ENCODE assay signal across 8 cellular contexts in the genomic region with DNA sequence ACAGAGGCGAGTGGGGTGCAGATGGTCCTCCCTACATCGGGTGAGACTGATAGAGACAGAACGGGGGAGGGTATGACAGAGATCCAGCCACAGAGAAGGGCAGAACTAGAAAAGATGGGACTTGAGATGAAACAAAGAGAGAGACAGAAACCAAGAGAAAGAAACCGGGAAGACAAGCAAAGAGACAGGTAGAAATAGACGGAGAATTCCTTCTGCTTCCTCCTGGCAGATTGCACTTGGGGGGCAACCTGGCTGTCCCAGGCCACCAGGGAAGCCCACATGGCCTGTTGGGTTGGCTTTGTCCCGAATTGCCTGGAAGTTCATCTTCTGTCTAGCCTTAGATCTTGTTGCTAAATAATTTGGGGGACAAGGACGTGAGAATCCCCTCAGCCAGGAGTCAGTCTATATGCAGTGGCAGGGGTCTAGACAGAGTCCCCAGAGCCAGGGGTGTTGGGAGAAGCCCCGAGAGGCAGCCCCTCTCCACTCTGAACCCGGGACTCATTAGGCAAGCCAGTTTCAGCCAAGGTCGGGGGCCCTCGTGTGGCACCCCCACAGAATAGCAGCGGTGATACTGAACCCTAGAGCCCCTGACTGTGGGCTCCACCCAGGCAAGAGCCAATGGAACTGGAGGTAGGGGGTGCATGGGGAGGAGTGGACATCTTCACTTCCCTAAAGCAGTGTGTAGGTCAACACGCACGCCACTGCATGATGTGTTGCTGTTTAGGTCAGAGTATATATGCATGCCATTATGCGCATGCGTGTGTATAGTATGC. TPM values are rescaled to one million over a fixed set of nuclear protein-coding genes. Genes with fewer than 3 reads are reported as not detected.
A peak's percentile ranks its signal among the peaks of the same experiment; 100 is the strongest.
DNase-seq lines count a peak whose midpoint lies in the region; ATAC-seq, FAIRE-seq and TF ChIP-seq lines count a peak whose summit lies in the region.

No MANE protein-coding gene starts in this region.

- no TSS peak for BruUV-seq in GM12878 (replicated peaks; lab: Mats Ljungman, UMichigan)

- ATAC-seq in GM19035 (IDR thresholded peaks at IDR 0.05; ENCODE audit: unreplicated experiment) (peak; percentile 43), HG03159 (IDR thresholded peaks at IDR 0.05; ENCODE audit: unreplicated experiment) (peak; percentile 44), GM12878 (peak; percentile 51), memory B cell (ENCODE audit: low read depth) (peak; percentile 34)
- peak; percentile 41 to 51 for ATAC-seq in stimulated activated naive B cell treated with anti-CD40 and anti-IgM and Interleukin-4, amounts not matched to agents 10 μg/mL and 1 μg/mL and 100 μg/mL, for 72 hours (replicated peaks)

- FAIRE-seq in GM12878 (lab: Jason Lieb, UNC): peak; percentile 94

- TF ChIP-seq RAD21 in GM12878 (IDR thresholded peaks at IDR 0.05; ENCODE audit: insufficient read depth, low read depth, low read length): peak; percentile 44

- H3K9me3 ChIP-seq in AG04450 (ENCODE audit: control insufficient read depth, insufficient read depth, low read length) (no peaks in the 10 kb centered on the region; the same call in 1 of the 2 replicates), GM12878 (replicated peaks; ENCODE audit: control insufficient read depth, insufficient read depth, low read length) (no peaks in the 10 kb centered on the region; the same call in 2 of the 3 replicates)

- POLR2A ChIA-PET in AG04450 (lab: Yijun Ruan, JAX): no interaction called here
- POLR2A ChIA-PET in GM12878 (lab: Charles Lee): interaction anchor here (1.7 kb wide), 1 partner anchor 11 kb away, joined by 5 read pairs; no protein-coding TSS in a partner anchor

- SMC1A ChIA-PET in GM12878 (lab: Charles Lee; ENCODE audit: uncharacterized antibody, unreplicated experiment): interaction anchor here (1.5 to 2.3 kb wide), 4 partner anchors 8 to 176 kb away, joined by 3 to 16 read pairs (median 12); partner anchors contain the start of gene SUPT4H1

- 2% methylated on average over 16 of the region's 16 CpGs for WGBS in GM12878 (ENCODE audit: insufficient coverage, insufficient replicate concordance, low lambda C conversion rate, missing lambda C conversion rate)

- TF ChIP-seq CTCF in AG04450 (IDR thresholded peaks at IDR 0.05; ENCODE audit: low read depth, low read length): peak; percentile 31; the same call in 1 of the 2 replicates
- TF ChIP-seq CTCF in GM12878 (IDR thresholded peaks at IDR 0.05 in 2 of 3, conservative IDR thresholded peaks at IDR 0.05 in 1 of 3; ENCODE audit: control insufficient read depth in 2 of 3, extremely low read depth in 1 of 3, insufficient read depth in 1 of 3, low read depth in 3 of 3, low read length in 3 of 3): peak in 2 of 3 experiments; percentile 75 to 79; a peak in 4 of 6 replicates

- RAD21 ChIA-PET in GM12878 (lab: Charles Lee; ENCODE audit: unreplicated experiment): interaction anchor here (1.1 to 3.6 kb wide), 4 partner anchors 9 to 22 kb away, joined by 4 to 40 read pairs (median 18); partner anchors contain the start of gene SUPT4H1

- TF ChIP-seq EP300 in GM12878 (IDR thresholded peaks at IDR 0.05; ENCODE audit: borderline replicate concordance in 1 of 2, control insufficient read depth in 1 of 2, low read depth in 2 of 2, low read length in 2 of 2): 0 out of 4 replicates have a peak, but pooled peaks of 1 of the 2 experiments have one; percentile 7

- H3K4me1 ChIP-seq in GM12878 (ENCODE audit: control insufficient read depth, insufficient read depth, low read length): peaks cover 22% of the 10 kb centered on the region

- no peaks in the 10 kb centered on the region; the same call in 1 of the 2 replicates for H4K20me1 ChIP-seq in GM12878 (ENCODE audit: control insufficient read depth, insufficient read depth)

- H3K4me3 ChIP-seq in AG04450 (ENCODE audit: low read depth, low read length) (no peak overlapping the region), GM12878 (peak overlapping the region; percentile 56; the same call in 1 of the 2 replicates)

- no peaks in the 10 kb centered on the region for H3K27me3 Mint-ChIP-seq in memory B cell
- peaks cover 16 to 39% of the 10 kb centered on the region in 2 donors for H3K27me3 Mint-ChIP-seq in stimulated activated naive B cell treated with anti-CD40 and anti-IgM and Interleukin-4, amounts not matched to agents 10 μg/mL and 1 μg/mL and 100 μg/mL, for 72 hours

- H2AFZ ChIP-seq in GM12878 (ENCODE audit: control insufficient read depth, low read depth, low read length): no peak overlapping the region

- peak overlapping the region; percentile 97 for H3K4me3 Mint-ChIP-seq in memory B cell
- H3K4me3 Mint-ChIP-seq in stimulated activated naive B cell treated with anti-CD40 and anti-IgM and Interleukin-4, amounts not matched to agents 10 μg/mL and 1 μg/mL and 100 μg/mL, for 72 hours: peak overlapping the region; percentile 81 to 100

- peaks cover 57% of the 10 kb centered on the region for H3K79me2 ChIP-seq in GM12878 (ENCODE audit: control insufficient read depth, insufficient read depth, low read length)

- peaks cover 24% of the 10 kb centered on the region for H3K36me3 Mint-ChIP-seq in memory B cell
- peaks cover 45 to 62% of the 10 kb centered on the region in 2 donors for H3K36me3 Mint-ChIP-seq in stimulated activated naive B cell treated with anti-CD40 and anti-IgM and Interleukin-4, amounts not matched to agents 10 μg/mL and 1 μg/mL and 100 μg/mL, for 72 hours

- DNase-seq in AG04450 (ENCODE audit: low read depth, low spot score) (no peak), T follicular helper cell (ENCODE audit: low read depth) (peak; percentile 43), GM12878 (ENCODE audit: low read depth, low spot score) (peak; percentile 97), memory B cell (ENCODE audit: low spot score in 2 of 2) (peak; percentile 62 to 67), NCI-H1105 treated with DMSO at 0.1 percent for 48 hours (lab: John Stamatoyannopoulos, UW) (no peak)
- DNase-seq in stimulated activated naive B cell treated with anti-CD40 and anti-IgM and Interleukin-4, amounts not matched to agents 10 μg/mL and 1 μg/mL and 100 μg/mL, for 72 hours: peak; percentile 91

- H3K27ac ChIP-seq in AG04450 (ENCODE audit: low read depth, low read length) (no peak overlapping the region), GM12878 (ENCODE audit: control insufficient read depth, insufficient read depth) (peak overlapping the region; percentile 60)

- intact Hi-C loops in GM12878 (cut with micrococcal nuclease; ENCODE audit: unreplicated experiment): loop anchor here (1.0 kb wide), 2 partner anchors 15 to 23 kb away; partner anchors contain the start of gene SUPT4H1

- peak overlapping the region; percentile 48 for H3K9ac ChIP-seq in GM12878 (ENCODE audit: control insufficient read depth, insufficient read depth, low read length)

- no peaks in the 10 kb centered on the region for H3K9me3 Mint-ChIP-seq in memory B cell
- peaks cover 5 to 6% of the 10 kb centered on the region in 2 donors for H3K9me3 Mint-ChIP-seq in stimulated activated naive B cell treated with anti-CD40 and anti-IgM and Interleukin-4, amounts not matched to agents 10 μg/mL and 1 μg/mL and 100 μg/mL, for 72 hours

- peaks cover 6 to 14% of the 10 kb centered on the region in 2 experiments for H3K36me3 ChIP-seq in GM12878 (ENCODE audit: control insufficient read depth in 2 of 2, insufficient read depth in 2 of 2, low read length in 1 of 2)

- H3K27ac Mint-ChIP-seq in memory B cell: peak overlapping the region; percentile 100
- H3K27ac Mint-ChIP-seq in stimulated activated naive B cell treated with anti-CD40 and anti-IgM and Interleukin-4, amounts not matched to agents 10 μg/mL and 1 μg/mL and 100 μg/mL, for 72 hours: peak overlapping the region; percentile 100

- peaks cover 45% of the 10 kb centered on the region for H3K4me1 Mint-ChIP-seq in memory B cell
- H3K4me1 Mint-ChIP-seq in stimulated activated naive B cell treated with anti-CD40 and anti-IgM and Interleukin-4, amounts not matched to agents 10 μg/mL and 1 μg/mL and 100 μg/mL, for 72 hours: peaks cover 66 to 89% of the 10 kb centered on the region in 2 donors

- no peak for TF ChIP-seq POLR2A in GM12878 (IDR thresholded peaks at IDR 0.05; ENCODE audit: low read depth, low read length)

- in situ Hi-C loops in GM12878 (cut with MboI): no loop called here

- no peaks in the 10 kb centered on the region for H3K27me3 ChIP-seq in AG04450 (ENCODE audit: control insufficient read depth, insufficient read depth, low read length)
- no peaks in the 10 kb centered on the region; a peak in 1 of 4 replicates for H3K27me3 ChIP-seq in GM12878 (replicated peaks in 1 of 2; ENCODE audit: control insufficient read depth in 2 of 2, insufficient read depth in 2 of 2, low read length in 1 of 2)

- CTCF ChIA-PET in AG04450 (lab: Charles Lee): interaction anchor here (1.4 kb wide), 1 partner anchor 12 kb away, joined by 4 read pairs; no protein-coding TSS in a partner anchor
- CTCF ChIA-PET in GM12878 (lab: Yijun Ruan, JAX): interaction anchor here (1.8 to 4.0 kb wide), 3 partner anchors 9 to 25 kb away, joined by 5 to 51 read pairs (median 15); no protein-coding TSS in a partner anchor

- H3K4me2 ChIP-seq in GM12878 (ENCODE audit: control insufficient read depth, insufficient read depth): peak overlapping the region; percentile 73

RNA-seq across cellular contexts. Expression of gene TSPOAP1, which starts 0.6 kb away (rescaled TPM):
- polyA plus RNA-seq in AG04450 (2011; rRNA removed) (1.5 and 1.7 TPM in 2 replicates), GM12878 (2011; rRNA removed) (11.6 and 16.4 TPM in 2 replicates), GM12878 (2014; fragmentation: Illumina TruSeq; extraction: Trizol) (1.2 and 4.2 TPM in 2 replicates), GM12878 (2014; fragmentation: Nextera tagmentation; extraction: Ambion mirVana) (under 1 TPM in 1 of 2 experiments, not detected in 1; 0.58 TPM), GM12878 (2014; rRNA removed) (8.5 and 10.9 TPM in 2 replicates), GM12878 (2016; fragmentation: Nextera tagmentation; extraction: Ambion mirVana) (1 to 10 TPM; 2.2 to 3.2 TPM)
- polyA minus RNA-seq in AG04450 (2011; rRNA and poly(A)+ RNA removed): 1.8 and 2.3 TPM in 2 replicates
- total RNA-seq in GM12878 (2013; cell fraction: nucleolus; rRNA removed): 52.4 and 53.8 TPM in 2 replicates
- total RNA-seq in GM12878 (2014; rRNA removed) (5.6 and 5.7 TPM in 2 replicates), GM12878 (2014; rRNA removed; fragmentation: Illumina TruSeq; extraction: Trizol) (2.8 and 3.6 TPM in 2 replicates), GM12878 (2021) (6.5 and 8.8 TPM in 2 replicates)
- 5.7 TPM for polyA plus RNA-seq in GM12878 (2011; ENCODE audit: low read depth)
- polyA plus RNA-seq in GM12878 (2011; cell fraction: cytosol; rRNA removed): 12.2 and 16.5 TPM in 2 replicates
- 164 and 168 TPM in 2 replicates for polyA plus RNA-seq in GM12878 (2011; cell fraction: nucleus; rRNA removed)
- polyA plus RNA-seq in GM12878 (2012): 9.8 and 14.2 TPM in 2 replicates
- 7.2 and 17.1 TPM in 2 replicates for polyA minus RNA-seq in GM12878 (2011; rRNA and poly(A)+ RNA removed)
- 6.4 and 6.7 TPM in 2 replicates for polyA minus RNA-seq in GM12878 (2011; cell fraction: cytosol; rRNA and poly(A)+ RNA removed)
- polyA minus RNA-seq in GM12878 (2011; cell fraction: nucleus; rRNA and poly(A)+ RNA removed): 16.2 and 33.3 TPM in 2 replicates

RNA-seq across cellular contexts. Expression of gene SUPT4H1, which starts 22.8 kb away (rescaled TPM):
- polyA plus RNA-seq in AG04450 (2011; rRNA removed) (178 and 191 TPM in 2 replicates), GM12878 (2011; rRNA removed) (230 and 240 TPM in 2 replicates), GM12878 (2014; fragmentation: Illumina TruSeq; extraction: Trizol) (98.9 and 112 TPM in 2 replicates), GM12878 (2014; fragmentation: Nextera tagmentation; extraction: Ambion mirVana) (100 to 1,000 TPM; 148 to 293 TPM), GM12878 (2014; rRNA removed) (94.9 and 102 TPM in 2 replicates), GM12878 (2016; fragmentation: Nextera tagmentation; extraction: Ambion mirVana) (100 to 1,000 TPM; 143 to 159 TPM)
- polyA minus RNA-seq in AG04450 (2011; rRNA and poly(A)+ RNA removed): 69.3 and 73.1 TPM in 2 replicates
- 8.8 and 9.5 TPM in 2 replicates for total RNA-seq in GM12878 (2013; cell fraction: nucleolus; rRNA removed)
- total RNA-seq in GM12878 (2014; rRNA removed) (87.9 and 92.8 TPM in 2 replicates), GM12878 (2014; rRNA removed; fragmentation: Illumina TruSeq; extraction: Trizol) (70.4 and 83.8 TPM in 2 replicates), GM12878 (2021) (87.0 and 93.2 TPM in 2 replicates)
- 90.2 TPM for polyA plus RNA-seq in GM12878 (2011; ENCODE audit: low read depth)
- polyA plus RNA-seq in GM12878 (2011; cell fraction: cytosol; rRNA removed): 105 and 107 TPM in 2 replicates
- 61.5 and 64.9 TPM in 2 replicates for polyA plus RNA-seq in GM12878 (2011; cell fraction: nucleus; rRNA removed)
- polyA plus RNA-seq in GM12878 (2012): 88.7 and 95.3 TPM in 2 replicates
- 60.9 and 80.0 TPM in 2 replicates for polyA minus RNA-seq in GM12878 (2011; rRNA and poly(A)+ RNA removed)
- 11.5 and 19.8 TPM in 2 replicates for polyA minus RNA-seq in GM12878 (2011; cell fraction: cytosol; rRNA and poly(A)+ RNA removed)
- polyA minus RNA-seq in GM12878 (2011; cell fraction: nucleus; rRNA and poly(A)+ RNA removed): 5.6 and 14.2 TPM in 2 replicates

RNA-seq across cellular contexts. Expression of gene MPO, which starts 48.5 kb away (rescaled TPM):
- polyA plus RNA-seq in AG04450 (2011; rRNA removed) (not detected in 2 replicates), GM12878 (2011; rRNA removed) (0.35 and 0.49 TPM in 2 replicates), GM12878 (2014; fragmentation: Illumina TruSeq; extraction: Trizol) (0.10 TPM in 1 of 2 replicates, not detected in the other), GM12878 (2014; fragmentation: Nextera tagmentation; extraction: Ambion mirVana) (under 1 TPM; 0.10 to 0.26 TPM), GM12878 (2014; rRNA removed) (0.14 TPM in 2 replicates), GM12878 (2016; fragmentation: Nextera tagmentation; extraction: Ambion mirVana) (under 1 TPM; 0.09 to 0.17 TPM)
- not detected in 2 replicates for polyA minus RNA-seq in AG04450 (2011; rRNA and poly(A)+ RNA removed)
- not detected in 2 replicates for total RNA-seq in GM12878 (2013; cell fraction: nucleolus; rRNA removed)
- total RNA-seq in GM12878 (2014; rRNA removed) (0.05 and 0.06 TPM in 2 replicates), GM12878 (2014; rRNA removed; fragmentation: Illumina TruSeq; extraction: Trizol) (0.09 and 0.13 TPM in 2 replicates), GM12878 (2021) (0.08 and 0.23 TPM in 2 replicates)
- not detected for polyA plus RNA-seq in GM12878 (2011; ENCODE audit: low read depth)
- 0.33 and 0.45 TPM in 2 replicates for polyA plus RNA-seq in GM12878 (2011; cell fraction: cytosol; rRNA removed)
- 0.10 and 0.19 TPM in 2 replicates for polyA plus RNA-seq in GM12878 (2011; cell fraction: nucleus; rRNA removed)
- 0.08 TPM in 1 of 2 replicates, not detected in the other for polyA plus RNA-seq in GM12878 (2012)
- polyA minus RNA-seq in GM12878 (2011; rRNA and poly(A)+ RNA removed): 0.15 and 0.37 TPM in 2 replicates
- not detected in 2 replicates for polyA minus RNA-seq in GM12878 (2011; cell fraction: cytosol; rRNA and poly(A)+ RNA removed)
- not detected in 2 replicates for polyA minus RNA-seq in GM12878 (2011; cell fraction: nucleus; rRNA and poly(A)+ RNA removed)

Comparison
In these comparisons a context has a peak if more than half of its experiments do, and no peak if none do; other contexts are left out.
1. DNase-seq: peak in T follicular helper cell (single experiment), GM12878 (single experiment), memory B cell (2 of 2) and stimulated activated naive B cell treated with anti-CD40 and anti-IgM and Interleukin-4, amounts not matched to agents 10 μg/mL and 1 μg/mL and 100 μg/mL, for 72 hours (single experiment); none in AG04450 (single experiment) and NCI-H1105 treated with DMSO at 0.1 percent for 48 hours (single experiment).
2. Peak in every context shown above with its lines, with median percentiles within 50 percentile points of each other: ATAC-seq.